In the genomic region with DNA sequence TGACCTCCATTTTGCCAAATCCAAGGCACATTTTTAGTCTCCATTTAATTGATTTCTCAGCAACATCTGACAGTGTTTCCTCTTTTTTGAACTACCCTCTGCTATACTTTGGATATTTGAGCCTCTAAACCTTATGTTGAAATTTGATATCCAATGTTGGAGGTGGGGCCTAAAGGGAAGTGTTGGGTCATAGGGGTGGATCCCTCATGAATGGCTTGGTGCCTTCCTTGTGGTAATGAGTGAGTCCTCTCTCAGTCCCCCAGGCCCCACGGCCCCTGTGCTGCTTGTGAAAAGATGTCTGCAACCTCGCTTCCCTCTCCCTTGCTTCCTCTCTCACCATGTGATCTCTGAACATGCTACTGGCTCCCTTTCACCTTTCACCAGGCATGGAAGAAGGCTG, we compare ENCODE assay signal across 14 cellular contexts.
"Had no signal": no experiment of that assay in that cellular context is flagged by ENCODE, and none has a peak within 500 bp of the region (broad histone marks: within the 10 kb centered on the region; RNA-seq: fewer than 3 reads in every experiment).

No MANE protein-coding gene starts in this region.

- H3K4me3 Mint-ChIP-seq: activated CD4-positive, alpha-beta memory T cell treated with anti-CD3 and anti-CD28 coated beads for 36 hours; activated naive CD8-positive, alpha-beta T cell treated with anti-CD3 and anti-CD28 coated beads, Interleukin-2, amount 10 ng/mL, durations not matched to agents 7 days and 5 days; naive thymus-derived CD4-positive, alpha-beta T cell; stimulated activated naive CD8-positive, alpha-beta T cell treated with anti-CD3 and anti-CD28 coated beads, Interleukin-15, Interleukin-2, amounts not matched to agents 100 ng/mL and 50 ng/mL, for 24 hours; T-helper 2 cell treated with Interferon-gamma antibody and Interleukin-4, amounts not matched to agents 5 μg/mL and 100 μg/mL, for 36 hours had no signal

- DNase-seq: activated CD4-positive, alpha-beta memory T cell treated with anti-CD3 and anti-CD28 coated beads for 36 hours; activated naive CD8-positive, alpha-beta T cell treated with anti-CD3 and anti-CD28 coated beads, Interleukin-2, amount 10 ng/mL, durations not matched to agents 7 days and 5 days; activated T-cell treated with anti-CD3 and anti-CD28 coated beads, Interleukin-2, amount 50 U/mL, for 48 hours; anterior cingulate cortex; dorsolateral prefrontal cortex; lower lobe of right lung; midbrain; naive thymus-derived CD4-positive, alpha-beta T cell; stimulated activated CD4-positive, alpha-beta T cell treated with anti-CD3 and anti-CD28 coated beads, Interleukin-4, amount 100 ng/mL, for 1 hour; stimulated activated CD8-positive, alpha-beta memory T cell treated with anti-CD3 and anti-CD28 coated beads, Interleukin-4, amount 100 ng/mL, for 48 hours; upper lobe of left lung had no signal

- H3K27me3 ChIP-seq: dorsolateral prefrontal cortex, upper lobe of left lung had no signal

- H3K27ac Mint-ChIP-seq: activated CD4-positive, alpha-beta memory T cell treated with anti-CD3 and anti-CD28 coated beads for 36 hours; activated naive CD8-positive, alpha-beta T cell treated with anti-CD3 and anti-CD28 coated beads, Interleukin-2, amount 10 ng/mL, durations not matched to agents 7 days and 5 days; naive thymus-derived CD4-positive, alpha-beta T cell; stimulated activated naive CD8-positive, alpha-beta T cell treated with anti-CD3 and anti-CD28 coated beads, Interleukin-15, Interleukin-2, amounts not matched to agents 100 ng/mL and 50 ng/mL, for 24 hours; T-helper 2 cell treated with Interferon-gamma antibody and Interleukin-4, amounts not matched to agents 5 μg/mL and 100 μg/mL, for 36 hours had no signal

- H3K36me3 ChIP-seq: lower lobe of right lung, prostate gland, upper lobe of left lung had no signal

- H3K27ac ChIP-seq: dorsolateral prefrontal cortex, lower lobe of right lung, prostate gland, upper lobe of left lung had no signal

- H3K36me3 Mint-ChIP-seq: activated CD4-positive, alpha-beta memory T cell treated with anti-CD3 and anti-CD28 coated beads for 36 hours; activated naive CD8-positive, alpha-beta T cell treated with anti-CD3 and anti-CD28 coated beads, Interleukin-2, amount 10 ng/mL, durations not matched to agents 7 days and 5 days had no signal

- H3K9me3 Mint-ChIP-seq: activated CD4-positive, alpha-beta memory T cell treated with anti-CD3 and anti-CD28 coated beads for 36 hours; activated naive CD8-positive, alpha-beta T cell treated with anti-CD3 and anti-CD28 coated beads, Interleukin-2, amount 10 ng/mL, durations not matched to agents 7 days and 5 days; T-helper 2 cell treated with Interferon-gamma antibody and Interleukin-4, amounts not matched to agents 5 μg/mL and 100 μg/mL, for 36 hours had no signal

- H3K4me3 ChIP-seq: dorsolateral prefrontal cortex, lower lobe of right lung, prostate gland, upper lobe of left lung had no signal

- H3K27me3 Mint-ChIP-seq: activated CD4-positive, alpha-beta memory T cell treated with anti-CD3 and anti-CD28 coated beads for 36 hours; activated naive CD8-positive, alpha-beta T cell treated with anti-CD3 and anti-CD28 coated beads, Interleukin-2, amount 10 ng/mL, durations not matched to agents 7 days and 5 days; naive thymus-derived CD4-positive, alpha-beta T cell; stimulated activated naive CD8-positive, alpha-beta T cell treated with anti-CD3 and anti-CD28 coated beads, Interleukin-15, Interleukin-2, amounts not matched to agents 100 ng/mL and 50 ng/mL, for 24 hours had no signal

- H3K4me1 ChIP-seq: lower lobe of right lung, prostate gland, upper lobe of left lung had no signal

- H3K4me1 Mint-ChIP-seq: activated naive CD8-positive, alpha-beta T cell treated with anti-CD3 and anti-CD28 coated beads, Interleukin-2, amount 10 ng/mL, durations not matched to agents 7 days and 5 days; naive thymus-derived CD4-positive, alpha-beta T cell had no signal

- H3K9me3 ChIP-seq: lower lobe of right lung, prostate gland, upper lobe of left lung had no signal
